ENCODE assay signal across 8 cellular contexts in the genomic region with DNA sequence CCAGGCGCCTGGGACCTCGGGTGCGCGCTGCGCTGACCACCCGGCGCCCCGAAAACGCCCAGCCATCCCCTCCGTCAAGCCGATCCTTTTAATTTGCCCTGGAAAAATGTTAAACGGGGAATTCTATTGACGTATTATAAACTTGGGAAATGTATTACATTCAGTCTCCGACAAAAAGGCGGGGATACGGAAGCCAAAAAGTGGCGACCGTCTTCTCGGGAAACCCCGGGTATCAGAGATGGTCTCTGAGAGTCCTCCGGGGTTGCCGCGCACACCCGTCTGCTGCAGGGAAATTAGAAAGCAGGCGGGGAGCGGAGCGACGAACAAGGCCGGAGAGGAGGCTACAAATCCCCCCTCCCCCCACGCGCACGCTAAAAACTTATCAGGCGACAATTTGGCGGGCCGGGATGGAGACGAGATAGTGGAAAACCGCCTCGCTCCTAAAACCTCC. TPM values are rescaled to one million over a fixed set of nuclear protein-coding genes. Genes with fewer than 3 reads are reported as not detected.
DNase-seq lines count a peak whose midpoint lies in the region; ATAC-seq, FAIRE-seq and TF ChIP-seq lines count a peak whose summit lies in the region.

No MANE protein-coding gene starts in this region.

- H3K9me2 ChIP-seq in PC-9 (ENCODE audit: insufficient read depth) = no peaks in the 10 kb centered on the region

- no peaks in the 10 kb centered on the region for H3K9me3 ChIP-seq in PC-9 (ENCODE audit: insufficient read depth, low read depth)
- no peaks in the 10 kb centered on the region for H3K9me3 ChIP-seq in esophagus muscularis mucosa
- H3K9me3 ChIP-seq in pancreas = no peaks in the 10 kb centered on the region

- peaks cover 11% of the 10 kb centered on the region for H3K79me2 ChIP-seq in PC-9 (ENCODE audit: low read depth)

- H3K27me3 ChIP-seq in PC-9 (ENCODE audit: insufficient read depth, low read depth) = no peaks in the 10 kb centered on the region
- peaks cover 0 to 53% (median 27%) of the 10 kb centered on the region in 4 donors for H3K27me3 ChIP-seq in esophagus muscularis mucosa
- H3K27me3 ChIP-seq in pancreas = no peaks in the 10 kb centered on the region

- H3F3A ChIP-seq in PC-9 (ENCODE audit: insufficient read depth, low read depth) = peaks cover 47% of the 10 kb centered on the region; the same call in 1 of the 2 replicates

- H3K4me3 ChIP-seq in PC-9 = peak overlapping the region; percentile 78
- H3K4me3 ChIP-seq in esophagus muscularis mucosa = peak overlapping the region; percentile 40 to 56 (median 44)
- peak overlapping the region; percentile 8 to 53 (median 38) for H3K4me3 ChIP-seq in pancreas

- TF ChIP-seq CTCF in PC-9 (conservative IDR thresholded peaks at IDR 0.05) = no peak
- TF ChIP-seq CTCF in esophagus muscularis mucosa (IDR thresholded peaks at IDR 0.05) = no peak
- no peak for TF ChIP-seq CTCF in pancreas (IDR thresholded peaks at IDR 0.05)

- TF ChIP-seq EP300 in esophagus muscularis mucosa (IDR thresholded peaks at IDR 0.05) = no peak

- H3K27ac ChIP-seq in PC-9 (peak overlapping the region; percentile 56), esophagus muscularis mucosa (replicated peaks in 1 of 4) (no peak overlapping the region), pancreas (peak overlapping the region; percentile 35 to 75 (median 44))

- ATAC-seq in pancreas (peak; percentile 23 to 65 (median 49)), HG03521 (IDR thresholded peaks at IDR 0.05; ENCODE audit: unreplicated experiment) (no peak)

- POLR2A ChIA-PET in PC-9 (lab: Charles Lee; ENCODE audit: unreplicated experiment) = no interaction called here

- no peaks in the 10 kb centered on the region for H4K20me1 ChIP-seq in PC-9 (ENCODE audit: insufficient read depth)

- BruUV-seq in PC-9 (replicated peaks; lab: Mats Ljungman, UMichigan) = no TSS peak

- CTCF ChIA-PET in PC-9 (lab: Charles Lee) = interaction anchor here (1.2 kb wide), 1 partner anchor 113 kb away, joined by 3 read pairs; no protein-coding TSS in a partner anchor

- FAIRE-seq in pancreas (lab: Jason Lieb, UNC) = no peak

- 0% methylated on average over 20 of the region's 38 CpGs for WGBS in esophagus muscularis mucosa
- WGBS in pancreas, 2 donors = 1% methylated on average over 38 of the region's 38 CpGs

- peak overlapping the region; percentile 97 for H2AFZ ChIP-seq in PC-9

- TF ChIP-seq POLR2A in esophagus muscularis mucosa (IDR thresholded peaks at IDR 0.05; ENCODE audit: low read depth) = no peak

- H3K4me1 ChIP-seq in PC-9 (replicated peaks; ENCODE audit: insufficient read depth) (peaks cover 68% of the 10 kb centered on the region), esophagus muscularis mucosa (peaks cover 17 to 30% (median 26%) of the 10 kb centered on the region in 4 donors), pancreas (peaks cover 0 to 14% (median 0%) of the 10 kb centered on the region in 3 donors)

- H3K36me3 ChIP-seq in PC-9 (ENCODE audit: low read depth) (no peaks in the 10 kb centered on the region), esophagus muscularis mucosa (no peaks in the 10 kb centered on the region), pancreas (no peaks in the 10 kb centered on the region)

- peak overlapping the region; percentile 97 for H3K4me2 ChIP-seq in PC-9

- DNase-seq in ELF-1 (ENCODE audit: low read depth, low spot score) (peak; percentile 68), PC-9 (peak in 1 of 2 experiments; percentile 20), esophagus muscularis mucosa (ENCODE audit: extremely low spot score) (no peak), pancreas (peak in 5 of 6 donors; percentile 17 to 63 (median 33)), NCI-H1436 treated with DMSO at 0.1 percent for 48 hours (lab: John Stamatoyannopoulos, UW) (no peak), dedifferentiated amniotic fluid mesenchymal stem cell (ENCODE audit: extremely low spot score) (no peak), HCEC 1CT (no peak)

- intact Hi-C loops in PC-9 (cut with micrococcal nuclease; ENCODE audit: unreplicated experiment) = loop anchor here (1.0 to 5.0 kb wide), 4 partner anchors 100 to 282 kb away; no protein-coding TSS in a partner anchor
- intact Hi-C loops in esophagus muscularis mucosa (cut with DNase I) = no loop called here
- intact Hi-C loops in pancreas (cut with DNase I) = no loop called here

RNA-seq across cellular contexts. Expression of a gene that starts 1.5 kb away (rescaled TPM):
- 1.6 and 3.8 TPM in 2 replicates for total RNA-seq in PC-9 (2021)
- not detected for total RNA-seq in esophagus muscularis mucosa
- total RNA-seq in pancreas = 1 to 10 TPM; 1.1 to 2.4 (median 1.7) TPM
- 1 to 10 TPM; 2.8 to 3.0 TPM for polyA plus RNA-seq in pancreas

RNA-seq across cellular contexts. Expression of a gene that starts 32.6 kb away (rescaled TPM):
- total RNA-seq in PC-9 (2021) = 18.6 and 22.4 TPM in 2 replicates
- 10 to 100 TPM; 44.4 to 70.9 (median 56.0) TPM for total RNA-seq in esophagus muscularis mucosa
- total RNA-seq in pancreas = 10 to 100 TPM; 17.0 to 41.0 (median 21.4) TPM
- polyA plus RNA-seq in pancreas = 10 to 100 TPM in 1 of 2 donors, 1 to 10 TPM in 1; 5.8 to 15.5 TPM

Comparison
In these comparisons a context has a peak if more than half of its experiments do, and no peak if none do; other contexts are left out.
1. DNase-seq: peak in ELF-1 (single experiment) and pancreas (5 of 6); none in esophagus muscularis mucosa (single experiment), NCI-H1436 treated with DMSO at 0.1 percent for 48 hours (single experiment), dedifferentiated amniotic fluid mesenchymal stem cell (single experiment) and HCEC 1CT (single experiment).
2. H3K27ac ChIP-seq: peak in PC-9 (single experiment) and pancreas (4 of 4); none in esophagus muscularis mucosa (0 of 4).
3. Peak in every context shown above with its lines, with median percentiles within 50 percentile points of each other: H3K4me3 ChIP-seq.